14 cellular contexts compared by ENCODE assay signal in the genomic region with DNA sequence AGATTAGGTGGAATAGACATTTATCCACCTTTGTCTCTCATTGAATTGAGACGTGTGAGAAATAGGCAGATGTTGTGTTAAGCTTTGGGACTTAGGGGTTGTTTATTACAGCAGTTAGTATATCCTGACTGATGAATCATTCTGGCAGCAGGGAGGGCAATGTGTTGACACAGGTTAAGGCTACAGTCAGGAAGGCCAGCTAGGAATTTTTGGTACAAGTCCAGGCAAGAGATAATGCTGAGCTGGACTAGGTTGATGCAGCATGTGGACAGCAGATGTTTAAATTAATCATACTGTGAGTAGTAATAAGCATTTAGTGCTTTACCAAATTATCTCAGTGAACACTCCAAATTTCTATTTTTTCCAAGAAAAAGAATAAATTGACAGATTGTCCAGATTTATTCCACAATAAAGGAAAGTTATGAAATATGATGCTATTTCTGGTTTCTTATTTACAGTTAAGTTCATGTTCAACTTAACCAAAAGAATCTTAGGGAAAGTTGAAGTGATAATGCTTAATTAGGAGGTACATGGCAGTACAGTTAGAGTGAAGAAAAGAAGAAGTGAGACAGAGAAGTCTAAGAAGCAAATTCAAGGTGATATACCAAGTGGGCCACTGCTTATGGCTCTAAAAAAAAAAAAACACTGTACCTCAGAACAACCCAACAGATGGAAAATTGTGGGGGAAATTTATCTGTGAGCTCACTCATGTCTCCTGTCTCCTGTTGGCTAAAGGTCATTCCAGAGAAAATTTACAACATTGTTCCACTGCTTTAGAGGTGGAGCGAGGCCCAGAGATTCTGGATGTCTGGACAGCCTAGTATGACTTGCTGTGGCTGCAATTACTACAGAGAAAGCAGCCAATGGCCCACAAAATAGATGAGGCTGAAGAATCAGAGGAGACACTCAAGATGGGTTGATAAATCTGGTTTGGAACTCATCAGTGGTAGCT.
DNase-seq lines count a peak whose midpoint lies in the region; ATAC-seq, FAIRE-seq and TF ChIP-seq lines count a peak whose summit lies in the region.
"Had no signal": no experiment of that assay in that cellular context is flagged by ENCODE, and none has a peak within 500 bp of the region (broad histone marks: within the 10 kb centered on the region; RNA-seq: fewer than 3 reads in every experiment).

No MANE protein-coding gene starts in this region.

- H3K9me3 Mint-ChIP-seq in natural killer cell treated with Interleukin-12 subunit alpha and Interleukin-12 subunit beta and Interleukin-15 and Interleukin-18, amount 100 ng/mL, for 72 hours = no peaks in the 10 kb centered on the region

- H3K36me3 ChIP-seq in body of pancreas (replicated peaks in 1 of 2; ENCODE audit: insufficient read depth in 1 of 2, low read depth in 2 of 2) = no peaks in the 10 kb centered on the region
- no peaks in the 10 kb centered on the region for H3K36me3 ChIP-seq in keratinocyte (ENCODE audit: control insufficient read depth in 2 of 2, extremely low read depth in 1 of 2, insufficient read depth in 2 of 2, low read length in 2 of 2)
- H3K36me3 ChIP-seq: adrenal gland, thoracic aorta had no signal

- no peaks in the 10 kb centered on the region for H3K4me1 ChIP-seq in body of pancreas
- H3K4me1 ChIP-seq in keratinocyte (ENCODE audit: control insufficient read depth, extremely low read depth, insufficient read depth, low read length) = peaks cover 20% of the 10 kb centered on the region
- H3K4me1 ChIP-seq: adrenal gland had no signal

- H3K27ac ChIP-seq in body of pancreas (no peak overlapping the region), keratinocyte (ENCODE audit: control insufficient read depth, insufficient read depth, low read length) (peak overlapping the region; percentile 73)
- H3K27ac ChIP-seq: adrenal gland, thoracic aorta had no signal

- TF ChIP-seq POLR2A in body of pancreas (IDR thresholded peaks at IDR 0.05) = no peak

- H2AFZ ChIP-seq in keratinocyte (ENCODE audit: control insufficient read depth, low read length) = peak overlapping the region; percentile 42

- H3K4me2 ChIP-seq in keratinocyte (ENCODE audit: control insufficient read depth, extremely low read depth, insufficient read depth, low read depth, low read length) = peak overlapping the region; percentile 60

- no peak for TF ChIP-seq CTCF in body of pancreas (IDR thresholded peaks at IDR 0.05)
- TF ChIP-seq CTCF in keratinocyte (optimal IDR thresholded peaks at IDR 0.05 in 1 of 3, IDR thresholded peaks at IDR 0.05 in 1 of 3, conservative IDR thresholded peaks at IDR 0.05 in 1 of 3; ENCODE audit: extremely low read depth in 1 of 3, insufficient read depth in 2 of 3, low read length in 3 of 3) = no peak

- H3K9me3 ChIP-seq in body of pancreas (no peaks in the 10 kb centered on the region), keratinocyte (ENCODE audit: control insufficient read depth, low read depth, low read length) (peaks cover 5% of the 10 kb centered on the region)
- H3K9me3 ChIP-seq: adrenal gland had no signal

- DNase-seq in AG20443 (ENCODE audit: low spot score) (peak; percentile 50), HTR-8/SVneo (ENCODE audit: insufficient read length, low spot score) (peak; percentile 67), body of pancreas (peak in 2 of 4 donors; percentile 47 to 62), keratinocyte (ENCODE audit: low read depth, low spot score) (peak; percentile 96), DMS153 treated with DMSO at 0.1 percent for 48 hours (lab: John Stamatoyannopoulos, UW; ENCODE audit: unreplicated experiment) (no peak)
- no peak for DNase-seq in natural killer cell treated with Interleukin-12 subunit alpha and Interleukin-12 subunit beta and Interleukin-15 and Interleukin-18, amount 100 ng/mL, for 72 hours (ENCODE audit: low spot score)
- no peak for DNase-seq in NK-92 treated with Interleukin-12 subunit alpha and Interleukin-12 subunit beta, amount 100 ng/mL, for 24 hours (lab: John Stamatoyannopoulos, UW)
- DNase-seq: activated CD4-positive, alpha-beta T cell treated with anti-CD3 and anti-CD28 coated beads, Interleukin-2, amount 50 U/mL, for 4 hours; C1 segment of cervical spinal cord; head of caudate nucleus; SIG-M5 had no signal

- H3K4me3 ChIP-seq in body of pancreas = no peak overlapping the region
- no peak overlapping the region for H3K4me3 ChIP-seq in keratinocyte (ENCODE audit: control insufficient read depth in 2 of 3, extremely low read depth in 1 of 3, insufficient read depth in 2 of 3, low read depth in 1 of 3, low read length in 3 of 3)
- H3K4me3 ChIP-seq: adrenal gland, thoracic aorta had no signal

- H3K4me1 Mint-ChIP-seq in natural killer cell treated with Interleukin-12 subunit alpha and Interleukin-12 subunit beta and Interleukin-15 and Interleukin-18, amount 100 ng/mL, for 72 hours (ENCODE audit: low read depth in 2 of 2) = peaks cover 8 to 10% of the 10 kb centered on the region in 2 donors

- H3K9me1 ChIP-seq in keratinocyte (ENCODE audit: control insufficient read depth, extremely low read depth, insufficient read depth, low read length) = no peaks in the 10 kb centered on the region

- intact Hi-C loops in body of pancreas (cut with DNase I) = loop anchor here (5.0 kb wide), 1 partner anchor 250 kb away; no protein-coding TSS in a partner anchor

- peaks cover 14% of the 10 kb centered on the region for H3K36me3 Mint-ChIP-seq in natural killer cell treated with Interleukin-12 subunit alpha and Interleukin-12 subunit beta and Interleukin-15 and Interleukin-18, amount 100 ng/mL, for 72 hours

- no peak overlapping the region for H3K27ac Mint-ChIP-seq in natural killer cell treated with Interleukin-12 subunit alpha and Interleukin-12 subunit beta and Interleukin-15 and Interleukin-18, amount 100 ng/mL, for 72 hours

- 47 to 58% methylated on average over 2 of the region's 2 CpGs for WGBS in body of pancreas, 2 donors

- no peak overlapping the region for H3K4me3 Mint-ChIP-seq in natural killer cell treated with Interleukin-12 subunit alpha and Interleukin-12 subunit beta and Interleukin-15 and Interleukin-18, amount 100 ng/mL, for 72 hours

- peak; percentile 47 for ATAC-seq in body of pancreas
- ATAC-seq in natural killer cell treated with Interleukin-12 subunit alpha and Interleukin-12 subunit beta and Interleukin-15 and Interleukin-18, amount 100 ng/mL, for 72 hours = no peak
- ATAC-seq in GM19328 (IDR thresholded peaks at IDR 0.05; ENCODE audit: unreplicated experiment) = no peak

- dilution Hi-C loops in keratinocyte (cut with MboI; ENCODE audit: extremely low pct_ligation_motif_present, low sequenced_read_pairs) = no loop called here

- FAIRE-seq in HTR-8/SVneo (lab: Jason Lieb, UNC) = peak; percentile 78
- FAIRE-seq in keratinocyte (lab: Jason Lieb, UNC) = peak; percentile 95

- peak overlapping the region; percentile 44 for H3K9ac ChIP-seq in keratinocyte (ENCODE audit: control insufficient read depth, extremely low read depth, insufficient read depth, low read length)

- no peaks in the 10 kb centered on the region for H3K27me3 ChIP-seq in body of pancreas
- no peaks in the 10 kb centered on the region for H3K27me3 ChIP-seq in keratinocyte (ENCODE audit: control insufficient read depth, extremely low read depth, insufficient read depth, low read length)
- H3K27me3 ChIP-seq: adrenal gland had no signal

- H4K20me1 ChIP-seq in keratinocyte (ENCODE audit: control insufficient read depth, extremely low read depth, insufficient read depth, low read length) = no peaks in the 10 kb centered on the region

- no peaks in the 10 kb centered on the region for H3K79me2 ChIP-seq in keratinocyte (ENCODE audit: control insufficient read depth, insufficient read depth, low read length)

- peaks cover 6 to 10% of the 10 kb centered on the region in 2 donors for H3K27me3 Mint-ChIP-seq in natural killer cell treated with Interleukin-12 subunit alpha and Interleukin-12 subunit beta and Interleukin-15 and Interleukin-18, amount 100 ng/mL, for 72 hours

Comparison
In these comparisons a context has a peak if more than half of its experiments do, and no peak if none do; other contexts are left out.
1. DNase-seq: peak in AG20443 (single experiment), HTR-8/SVneo (single experiment) and keratinocyte (single experiment); none in natural killer cell treated with Interleukin-12 subunit alpha and Interleukin-12 subunit beta and Interleukin-15 and Interleukin-18, amount 100 ng/mL, for 72 hours (single experiment), DMS153 treated with DMSO at 0.1 percent for 48 hours (single experiment) and NK-92 treated with Interleukin-12 subunit alpha and Interleukin-12 subunit beta, amount 100 ng/mL, for 24 hours (single experiment).